In the genomic region with DNA sequence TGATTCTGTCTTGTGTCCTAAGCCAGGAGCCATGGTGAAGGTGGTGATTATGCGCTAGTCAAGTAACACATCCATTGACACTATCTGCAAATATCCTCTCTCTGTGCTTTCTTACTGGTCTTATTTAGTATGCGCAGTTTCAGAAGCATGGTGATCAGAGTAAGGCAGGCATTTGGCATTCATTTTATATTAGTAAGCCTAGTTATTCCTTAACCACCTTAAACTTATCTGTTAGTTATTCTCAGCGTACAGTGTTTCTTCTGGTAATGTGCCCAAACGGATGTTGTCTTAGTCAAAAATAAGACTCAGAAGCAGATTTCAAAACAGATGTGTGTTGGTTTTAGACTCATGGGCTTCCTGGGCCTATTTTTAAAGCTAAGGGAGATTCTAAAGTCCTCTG, we compare ENCODE assay signal across 21 cellular contexts.
A peak's percentile ranks its signal among the peaks of the same experiment; 100 is the strongest.
DNase-seq lines count a peak whose midpoint lies in the region; ATAC-seq, FAIRE-seq and TF ChIP-seq lines count a peak whose summit lies in the region.
"Had no signal": no experiment of that assay in that cellular context is flagged by ENCODE, and none has a peak within 500 bp of the region (broad histone marks: within the 10 kb centered on the region; RNA-seq: fewer than 3 reads in every experiment).

No MANE protein-coding gene starts in this region.

- H3K18ac ChIP-seq in mesenchymal stem cell (ENCODE audit: low read depth in 1 of 2, low read length in 2 of 2), result no peak overlapping the region

- peak; percentile 83 for ATAC-seq in GM18907 (IDR thresholded peaks at IDR 0.05; ENCODE audit: unreplicated experiment)
- ATAC-seq in HG02678 (IDR thresholded peaks at IDR 0.05; ENCODE audit: unreplicated experiment), result peak; percentile 52
- ATAC-seq in HG03520 (IDR thresholded peaks at IDR 0.05; ENCODE audit: unreplicated experiment), result no peak
- no peak for ATAC-seq in GM21528 (IDR thresholded peaks at IDR 0.05; ENCODE audit: low FRiP score, unreplicated experiment)
- ATAC-seq: gastrocnemius medialis, lower lobe of right lung, natural killer cell, Panc1 had no signal

- H2BK120ac ChIP-seq in mesenchymal stem cell (ENCODE audit: low read depth, low read length), result no peak overlapping the region

- no peak overlapping the region for H2BK5ac ChIP-seq in mesenchymal stem cell (ENCODE audit: low read depth, low read length, poor library complexity, severe bottlenecking)

- no peak overlapping the region for H3K4ac ChIP-seq in mesenchymal stem cell (ENCODE audit: low read depth in 1 of 2, low read length in 2 of 2)

- H3K36me3 ChIP-seq in mesenchymal stem cell (ENCODE audit: control insufficient read depth in 1 of 2, insufficient read depth in 2 of 2, low read depth in 1 of 2, low read length in 2 of 2) (no peaks in the 10 kb centered on the region), WERI-Rb-1 (no peaks in the 10 kb centered on the region)
- H3K36me3 ChIP-seq: gastrocnemius medialis, lower lobe of right lung had no signal

- H3K9ac ChIP-seq in mesenchymal stem cell (ENCODE audit: low read length), result no peak overlapping the region

- 97% methylated on average over 4 of the region's 4 CpGs for WGBS in mesenchymal stem cell

- H3K27ac ChIP-seq in mesenchymal stem cell (ENCODE audit: low read length, poor library complexity, severe bottlenecking) (peak overlapping the region; percentile 91), WERI-Rb-1 (no peak overlapping the region)
- H3K27ac ChIP-seq: gastrocnemius medialis, lower lobe of right lung, testis had no signal

- H2BK12ac ChIP-seq in mesenchymal stem cell (ENCODE audit: low read length in 2 of 2), result no peak overlapping the region

- no peak overlapping the region for H3K4me3 ChIP-seq in mesenchymal stem cell (ENCODE audit: insufficient read depth in 1 of 2, low read depth in 1 of 2, low read length in 2 of 2)
- H3K4me3 ChIP-seq in WERI-Rb-1 (ENCODE audit: low read depth, low read length), result no peak overlapping the region
- H3K4me3 ChIP-seq: gastrocnemius medialis, lower lobe of right lung, smooth muscle cell, testis had no signal

- no peak for TF ChIP-seq CTCF in WERI-Rb-1 (IDR thresholded peaks at IDR 0.05; ENCODE audit: low read depth, low read length)

- no peaks in the 10 kb centered on the region for H3K79me1 ChIP-seq in mesenchymal stem cell (replicated peaks; ENCODE audit: low read length, poor library complexity, severe bottlenecking)

- no peak overlapping the region for H4K8ac ChIP-seq in mesenchymal stem cell (ENCODE audit: low read length)

- peak; percentile 67 for FAIRE-seq in RCC 7860 (lab: Jason Lieb, UNC)
- FAIRE-seq: colon had no signal

- no peak overlapping the region for H4K91ac ChIP-seq in mesenchymal stem cell (ENCODE audit: low read length)

- H2AK5ac ChIP-seq in mesenchymal stem cell (ENCODE audit: low read length, severe bottlenecking), result no peak overlapping the region

- H3K27me3 ChIP-seq in mesenchymal stem cell (ENCODE audit: control insufficient read depth in 1 of 2, insufficient read depth in 1 of 2, low read length in 2 of 2) (no peaks in the 10 kb centered on the region), WERI-Rb-1 (ENCODE audit: insufficient read depth, low read depth, severe bottlenecking) (no peaks in the 10 kb centered on the region)
- H3K27me3 ChIP-seq: gastrocnemius medialis, testis had no signal

- H3K4me2 ChIP-seq in mesenchymal stem cell (ENCODE audit: low read length, poor library complexity, severe bottlenecking), result no peak overlapping the region
- H3K4me2 ChIP-seq: smooth muscle cell had no signal

- no peak overlapping the region for H2BK15ac ChIP-seq in mesenchymal stem cell (ENCODE audit: low read depth, poor library complexity, severe bottlenecking)

- peaks cover 2% of the 10 kb centered on the region for H3K9me3 ChIP-seq in mesenchymal stem cell (ENCODE audit: control insufficient read depth, low read length)
- H3K9me3 ChIP-seq in WERI-Rb-1 (ENCODE audit: severe bottlenecking), result no peaks in the 10 kb centered on the region
- H3K9me3 ChIP-seq: gastrocnemius medialis, lower lobe of right lung, testis had no signal

- peaks cover 4% of the 10 kb centered on the region for H3K4me1 ChIP-seq in mesenchymal stem cell (ENCODE audit: control insufficient read depth, insufficient read depth, low read depth, low read length)
- H3K4me1 ChIP-seq: gastrocnemius medialis, lower lobe of right lung, testis had no signal

- no peak overlapping the region for H3K14ac ChIP-seq in mesenchymal stem cell (ENCODE audit: low read length in 2 of 2)

- H3K23ac ChIP-seq in mesenchymal stem cell (ENCODE audit: low read length in 2 of 2), result no peak overlapping the region

- peak; percentile 58 for DNase-seq in RCC 7860 (ENCODE audit: low spot score)
- DNase-seq in mesenchymal stem cell, result no peak
- DNase-seq in WERI-Rb-1, result no peak
- no peak for DNase-seq in NCI-H2029 treated with DMSO at 0.1 percent for 48 hours (lab: John Stamatoyannopoulos, UW)
- DNase-seq: activated CD4-positive, alpha-beta T cell treated with anti-CD3 and anti-CD28 coated beads for 1 hour; activated effector memory CD4-positive, alpha-beta T cell treated with Interleukin-2 at 50 U/mL for 16 hours; COR-L47; gastrocnemius medialis; lower lobe of right lung; natural killer cell; NCI-H1092; NCI-H2107; NCI-H748 treated with DMSO at 0.1 percent for 48 hours; testis had no signal

- H2AFZ ChIP-seq in mesenchymal stem cell (ENCODE audit: low read depth, low read length), result no peak overlapping the region

Comparison
In these comparisons a context has a peak if more than half of its experiments do, and no peak if none do; other contexts are left out.
1. ATAC-seq: peak in GM18907 (single experiment) and HG02678 (single experiment); none in HG03520 (single experiment) and GM21528 (single experiment).